In genomic region chr21:33011462-33011861, GRCh38 we compare ENCODE assay signal across 1 cellular context.
TF ChIP-seq lines count a peak whose summit lies in the region.

No MANE protein-coding gene starts in this region.

TF ChIP-seq in IMR-90, 13 proteins besides CTCF, POLR2A, EP300 and RAD21:
- TF ChIP-seq ELK1 (IDR thresholded peaks at IDR 0.05; ENCODE audit: borderline replicate concordance, low read depth, low read length) (no peak), FOS (IDR thresholded peaks at IDR 0.05; ENCODE audit: low read depth, low read length) (peak; percentile 66), CHD1 (IDR thresholded peaks at IDR 0.05; ENCODE audit: low read depth, low read length) (no peak), USF2 (IDR thresholded peaks at IDR 0.05; ENCODE audit: low read depth, low read length) (0 out of 2 replicates have a peak, but pooled peaks have one; percentile 25), MAZ (IDR thresholded peaks at IDR 0.05; ENCODE audit: borderline replicate concordance, low read depth, low read length) (no peak), CEBPB (IDR thresholded peaks at IDR 0.05; ENCODE audit: low read depth, low read length) (peak; percentile 55; the same call in 1 of the 2 replicates), RFX5 (IDR thresholded peaks at IDR 0.05; ENCODE audit: low read depth, low read length) (no peak), MXI1 (IDR thresholded peaks at IDR 0.05; ENCODE audit: borderline replicate concordance, low read depth, low read length) (no peak), BHLHE40 (IDR thresholded peaks at IDR 0.05; ENCODE audit: low read depth, low read length) (0 out of 2 replicates have a peak, but pooled peaks have one; percentile 10), MAFK (IDR thresholded peaks at IDR 0.05; ENCODE audit: low read depth, low read length) (no peak), SMC3 (IDR thresholded peaks at IDR 0.05; ENCODE audit: low read depth, low read length) (no peak), RCOR1 (IDR thresholded peaks at IDR 0.05; ENCODE audit: insufficient replicate concordance, low read length) (no peak), NFE2L2 (IDR thresholded peaks at IDR 0.05; ENCODE audit: low read depth, low read length) (no peak)
TF ChIP-seq in IMR-90: peak in this region for 4.
